8 cellular contexts compared by ENCODE assay signal in genomic region chr3:47512416-47513124, GRCh38. TPM values are rescaled to one million over a fixed set of nuclear protein-coding genes. Genes with fewer than 3 reads are reported as not detected.
A peak's percentile ranks its signal among the peaks of the same experiment; 100 is the strongest.
DNase-seq lines count a peak whose midpoint lies in the region; ATAC-seq and TF ChIP-seq lines count a peak whose summit lies in the region.

No MANE protein-coding gene starts in this region.

- TF ChIP-seq CTCF in CD14-positive monocyte (IDR thresholded peaks at IDR 0.05): no peak

- H3K4me1 Mint-ChIP-seq in CD14-positive monocyte: peaks cover 17% of the 10 kb centered on the region

- H2BK120ac ChIP-seq in mesenchymal stem cell (ENCODE audit: low read depth, low read length): no peak overlapping the region

- H2BK5ac ChIP-seq in mesenchymal stem cell (ENCODE audit: low read depth, low read length, poor library complexity, severe bottlenecking): peak overlapping the region; percentile 93

- H3K27me3 Mint-ChIP-seq in CD14-positive monocyte (ENCODE audit: low read depth in 3 of 3): peaks cover 0 to 2% (median 2%) of the 10 kb centered on the region in 3 donors

- intact Hi-C loops in CD14-positive monocyte (cut with micrococcal nuclease): loop anchor here (5.0 kb wide), 3 partner anchors 35 to 290 kb away; partner anchors contain the start of genes SCAP (in 2 of the 2) and DHX30 (in 1 of the 2)

- DNase-seq in CD14-positive monocyte (ENCODE audit: low spot score): no peak
- DNase-seq in HEK293T (ENCODE audit: extremely low spot score): no peak
- DNase-seq in SW480 (ENCODE audit: low spot score): peak; percentile 35
- DNase-seq in dermis blood vessel endothelial cell: peak; percentile 46
- peak; percentile 43 for DNase-seq in mesenchymal stem cell
- DNase-seq in superior temporal gyrus (ENCODE audit: extremely low spot score): no peak

- H3K4me3 ChIP-seq in mesenchymal stem cell (ENCODE audit: insufficient read depth in 1 of 2, low read depth in 1 of 2, low read length in 2 of 2): peak overlapping the region; percentile 76 to 88

- H3K9ac ChIP-seq in mesenchymal stem cell (ENCODE audit: low read length): peak overlapping the region; percentile 92

- H4K8ac ChIP-seq in mesenchymal stem cell (ENCODE audit: low read length): peak overlapping the region; percentile 72

- POLR2A ChIA-PET in HEK293T (lab: Yijun Ruan, JAX): interaction anchor here (0.9 to 1.7 kb wide), 4 partner anchors 10 to 91 kb away, joined by 3 to 4 read pairs (median 4); no protein-coding TSS in a partner anchor

- no peak overlapping the region for H3K27ac ChIP-seq in mesenchymal stem cell (ENCODE audit: low read length, poor library complexity, severe bottlenecking)
- H3K27ac ChIP-seq in temporal lobe (ENCODE audit: low read depth, low read length): peak overlapping the region; percentile 95

- peaks cover 20 to 26% of the 10 kb centered on the region in 2 donors for H3K36me3 Mint-ChIP-seq in CD14-positive monocyte

- peak overlapping the region; percentile 76 for H3K4me2 ChIP-seq in mesenchymal stem cell (ENCODE audit: low read length, poor library complexity, severe bottlenecking)

- peaks cover 23% of the 10 kb centered on the region for H3K79me1 ChIP-seq in mesenchymal stem cell (replicated peaks; ENCODE audit: low read length, poor library complexity, severe bottlenecking)

- H3K23ac ChIP-seq in mesenchymal stem cell (ENCODE audit: low read length in 2 of 2): peak overlapping the region in 1 of 2 experiments; percentile 49

- H3K18ac ChIP-seq in mesenchymal stem cell (ENCODE audit: low read depth in 1 of 2, low read length in 2 of 2): peak overlapping the region; percentile 55 to 73

- no peak for ATAC-seq in HG02973 (IDR thresholded peaks at IDR 0.05; ENCODE audit: unreplicated experiment)

- H3K14ac ChIP-seq in mesenchymal stem cell (ENCODE audit: low read length in 2 of 2): peak overlapping the region; percentile 37 to 62

- peaks cover 19 to 29% of the 10 kb centered on the region in 2 experiments for H3K36me3 ChIP-seq in mesenchymal stem cell (ENCODE audit: control insufficient read depth in 1 of 2, insufficient read depth in 2 of 2, low read depth in 1 of 2, low read length in 2 of 2)

- H3K4ac ChIP-seq in mesenchymal stem cell (ENCODE audit: low read depth in 1 of 2, low read length in 2 of 2): peak overlapping the region; percentile 33 to 58

- no peak overlapping the region for H2BK15ac ChIP-seq in mesenchymal stem cell (ENCODE audit: low read depth, poor library complexity, severe bottlenecking)

- H2AFZ ChIP-seq in mesenchymal stem cell (ENCODE audit: low read depth, low read length): peak overlapping the region; percentile 83

- CTCF ChIA-PET in HEK293T (lab: Yijun Ruan, JAX): no interaction called here

- peaks cover 0 to 2% (median 0%) of the 10 kb centered on the region in 7 donors for H3K9me3 Mint-ChIP-seq in CD14-positive monocyte

- peak overlapping the region; percentile 79 for H4K91ac ChIP-seq in mesenchymal stem cell (ENCODE audit: low read length)

- 12% methylated on average over 31 of the region's 36 CpGs for WGBS in mesenchymal stem cell

- no peak overlapping the region for H2BK12ac ChIP-seq in mesenchymal stem cell (ENCODE audit: low read length in 2 of 2)

- H2AK5ac ChIP-seq in mesenchymal stem cell (ENCODE audit: low read length, severe bottlenecking): peak overlapping the region; percentile 22

- peak overlapping the region; percentile 94 to 96 for H3K4me3 Mint-ChIP-seq in CD14-positive monocyte

- H3K9me3 ChIP-seq in mesenchymal stem cell (ENCODE audit: control insufficient read depth, low read length): no peaks in the 10 kb centered on the region

- no peaks in the 10 kb centered on the region for H3K27me3 ChIP-seq in mesenchymal stem cell (ENCODE audit: control insufficient read depth in 1 of 2, insufficient read depth in 1 of 2, low read length in 2 of 2)

- peak overlapping the region; percentile 90 to 98 (median 96) for H3K27ac Mint-ChIP-seq in CD14-positive monocyte

- H3K4me1 ChIP-seq in mesenchymal stem cell (ENCODE audit: control insufficient read depth, insufficient read depth, low read depth, low read length): peaks cover 4% of the 10 kb centered on the region

TF ChIP-seq in HEK293T, 16 proteins besides CTCF, POLR2A, EP300 and RAD21:
- TF ChIP-seq SUZ12 (IDR thresholded peaks at IDR 0.05) (no peak), L3MBTL2 (conservative IDR thresholded peaks at IDR 0.05) (0 out of 2 replicates have a peak, but pooled peaks have one; percentile 28), FOXA1 (IDR thresholded peaks at IDR 0.05) (no peak), CTBP1 (IDR thresholded peaks at IDR 0.05; ENCODE audit: borderline replicate concordance) (no peak), LEF1 (IDR thresholded peaks at IDR 0.05; ENCODE audit: borderline replicate concordance) (no peak), BHLHE40 (IDR thresholded peaks at IDR 0.05; ENCODE audit: borderline replicate concordance) (no peak), ZNF384 (IDR thresholded peaks at IDR 0.05) (peak; percentile 94)

RNA-seq across cellular contexts. Expression of gene ELP6, which starts 0.9 kb away (rescaled TPM):
- polyA plus RNA-seq in CD14-positive monocyte: 10 to 100 TPM; 14.0 to 18.3 TPM
- total RNA-seq in dermis blood vessel endothelial cell (26.7 and 37.8 TPM in 2 replicates), temporal lobe (17.2 TPM)
- 17.9 TPM for polyA plus RNA-seq in mesenchymal stem cell (2013, experiment 1 of 2)
- 19.1 TPM for polyA plus RNA-seq in mesenchymal stem cell (2013, experiment 2 of 2)

RNA-seq across cellular contexts. Expression of gene SCAP, which starts 36.8 kb away (rescaled TPM):
- 10 to 100 TPM; 27.7 to 27.8 TPM for polyA plus RNA-seq in CD14-positive monocyte
- total RNA-seq in dermis blood vessel endothelial cell: 83.0 and 116 TPM in 2 replicates
- 37.9 TPM for polyA plus RNA-seq in mesenchymal stem cell (2013, experiment 1 of 2)
- 37.2 TPM for polyA plus RNA-seq in mesenchymal stem cell (2013, experiment 2 of 2)
- 45.7 TPM for total RNA-seq in temporal lobe

Comparison
In these comparisons a context has a peak if more than half of its experiments do, and no peak if none do; other contexts are left out.
1. DNase-seq: peak in SW480 (single experiment), dermis blood vessel endothelial cell (single experiment) and mesenchymal stem cell (single experiment); none in CD14-positive monocyte (single experiment), HEK293T (single experiment) and superior temporal gyrus (single experiment).